In the genomic region with DNA sequence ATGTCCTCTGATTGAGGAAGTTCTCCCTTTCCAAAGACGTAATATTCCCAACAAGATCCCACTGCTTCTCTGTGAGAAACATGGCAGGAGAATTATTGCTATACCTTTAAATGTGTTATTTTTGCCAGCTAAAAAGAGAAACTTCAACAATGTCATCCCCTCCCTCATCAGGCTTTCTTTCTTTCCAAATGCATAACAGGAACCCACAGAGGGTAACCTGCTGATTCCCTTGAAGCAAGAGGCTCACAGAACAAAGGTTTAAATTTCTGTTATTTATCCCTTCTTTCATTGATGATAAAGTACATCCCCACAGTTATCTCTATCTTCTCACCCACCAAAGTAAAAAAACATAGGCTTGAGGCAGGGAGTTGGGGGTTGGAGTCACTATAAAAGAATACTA, we compare ENCODE assay signal across 21 cellular contexts.
"Had no signal": no experiment of that assay in that cellular context is flagged by ENCODE, and none has a peak within 500 bp of the region (broad histone marks: within the 10 kb centered on the region; RNA-seq: fewer than 3 reads in every experiment).

No MANE protein-coding gene starts in this region.

- H3K27ac Mint-ChIP-seq: activated CD8-positive, alpha-beta memory T cell treated with anti-CD3 and anti-CD28 coated beads, Interleukin-2, amount 10 ng/mL, durations not matched to agents 7 days and 5 days; activated naive CD8-positive, alpha-beta T cell; activated T-cell treated with anti-CD3 and anti-CD28 coated beads, Interleukin-2, amount 50 U/mL, for 24 hours; activated T-helper 1 cell treated with anti-CD3 and anti-CD28 coated beads, Interleukin-12 subunit alpha, Interleukin-12 subunit beta, Interleukin-2, Interleukin-4 antibody, amounts not matched to agents 30 ng/mL and 10 ng/mL and 1 ng/mL, durations not matched to agents 14 hours and 24 hours and 36 hours; T-helper 1 cell treated with Interleukin-12 subunit alpha and Interleukin-12 subunit beta and Interleukin-4 antibody, amounts not matched to agents 30 μg/mL and 1 μg/mL, for 36 hours had no signal

- FAIRE-seq: RCC 7860 had no signal

- H3K27ac ChIP-seq: brain microvascular endothelial cell, cardiac muscle cell had no signal

- H3K36me3 Mint-ChIP-seq: activated CD8-positive, alpha-beta memory T cell treated with anti-CD3 and anti-CD28 coated beads, Interleukin-2, amount 10 ng/mL, durations not matched to agents 7 days and 5 days; activated naive CD8-positive, alpha-beta T cell had no signal

- H3K4me1 Mint-ChIP-seq: activated CD8-positive, alpha-beta memory T cell treated with anti-CD3 and anti-CD28 coated beads, Interleukin-2, amount 10 ng/mL, durations not matched to agents 7 days and 5 days had no signal

- H3K9me3 Mint-ChIP-seq: activated T-cell treated with anti-CD3 and anti-CD28 coated beads, Interleukin-2, amount 50 U/mL, for 24 hours; activated T-helper 1 cell treated with anti-CD3 and anti-CD28 coated beads, Interleukin-12 subunit alpha, Interleukin-12 subunit beta, Interleukin-2, Interleukin-4 antibody, amounts not matched to agents 30 ng/mL and 10 ng/mL and 1 ng/mL, durations not matched to agents 14 hours and 24 hours and 36 hours; T-helper 1 cell treated with Interleukin-12 subunit alpha and Interleukin-12 subunit beta and Interleukin-4 antibody, amounts not matched to agents 30 μg/mL and 1 μg/mL, for 36 hours had no signal

- H3K4me3 Mint-ChIP-seq: activated CD8-positive, alpha-beta memory T cell treated with anti-CD3 and anti-CD28 coated beads, Interleukin-2, amount 10 ng/mL, durations not matched to agents 7 days and 5 days; activated naive CD8-positive, alpha-beta T cell; activated T-cell treated with anti-CD3 and anti-CD28 coated beads, Interleukin-2, amount 50 U/mL, for 24 hours; activated T-helper 1 cell treated with anti-CD3 and anti-CD28 coated beads, Interleukin-12 subunit alpha, Interleukin-12 subunit beta, Interleukin-2, Interleukin-4 antibody, amounts not matched to agents 30 ng/mL and 10 ng/mL and 1 ng/mL, durations not matched to agents 14 hours and 24 hours and 36 hours; T-helper 1 cell treated with Interleukin-12 subunit alpha and Interleukin-12 subunit beta and Interleukin-4 antibody, amounts not matched to agents 30 μg/mL and 1 μg/mL, for 36 hours had no signal

- ATAC-seq: activated CD8-positive, alpha-beta memory T cell treated with anti-CD3 and anti-CD28 coated beads, Interleukin-2, amount 10 ng/mL, durations not matched to agents 7 days and 5 days; PC-3 had no signal

- H3K27me3 Mint-ChIP-seq: activated CD8-positive, alpha-beta memory T cell treated with anti-CD3 and anti-CD28 coated beads, Interleukin-2, amount 10 ng/mL, durations not matched to agents 7 days and 5 days; activated naive CD8-positive, alpha-beta T cell; activated T-cell treated with anti-CD3 and anti-CD28 coated beads, Interleukin-2, amount 50 U/mL, for 24 hours had no signal

- H3K27me3 ChIP-seq: brain microvascular endothelial cell, cardiac muscle cell had no signal

- H3K36me3 ChIP-seq: brain microvascular endothelial cell, cardiac muscle cell had no signal

- DNase-seq: activated CD4-positive, alpha-beta T cell treated with anti-CD3 and anti-CD28 coated beads for 48 hours; activated CD4-positive, alpha-beta T cell treated with anti-CD3 and anti-CD28 coated beads, Interleukin-2, amount 50 U/mL, for 4 hours; activated CD4-positive, CD25-positive, alpha-beta regulatory T cell treated with anti-CD3 and anti-CD28 coated beads, Interleukin-2, amount 50 U/mL, for 72 hours; activated CD8-positive, alpha-beta memory T cell treated with anti-CD3 and anti-CD28 coated beads, Interleukin-2, amount 10 ng/mL, durations not matched to agents 7 days and 5 days; activated effector memory CD4-positive, alpha-beta T cell treated with Interleukin-2 at 50 U/mL for 16 hours; activated naive CD4-positive, alpha-beta T cell treated with Interleukin-2 at 50 U/mL for 16 hours; activated T-cell treated with anti-CD3 and anti-CD28 coated beads, Interleukin-2, amount 50 U/mL, for 24 hours; brain microvascular endothelial cell; NCI-H1048; NCI-H146; NCI-H187 treated with DMSO at 0.1 percent for 48 hours; NCI-H2081 treated with DMSO at 0.1 percent for 48 hours; NCI-H446; NCI-H524; PC-3; SHP77 had no signal

- H3K4me3 ChIP-seq: cardiac muscle cell had no signal
